8 cellular contexts compared by ENCODE assay signal in genomic region chr3:28587723-28588122, GRCh38.
"Had no signal": no experiment of that assay in that cellular context is flagged by ENCODE, and none has a peak within 500 bp of the region (broad histone marks: within the 10 kb centered on the region; RNA-seq: fewer than 3 reads in every experiment).

No MANE protein-coding gene starts in this region.

- H3K4me3 ChIP-seq: GM12878 had no signal

- ATAC-seq: GM12878 had no signal

- DNase-seq: GDM1, GF-D8 had no signal

- FAIRE-seq: G401.6, GM12878, GM12891, GM12892, GM18507, GM19239 had no signal
